In the genomic region with DNA sequence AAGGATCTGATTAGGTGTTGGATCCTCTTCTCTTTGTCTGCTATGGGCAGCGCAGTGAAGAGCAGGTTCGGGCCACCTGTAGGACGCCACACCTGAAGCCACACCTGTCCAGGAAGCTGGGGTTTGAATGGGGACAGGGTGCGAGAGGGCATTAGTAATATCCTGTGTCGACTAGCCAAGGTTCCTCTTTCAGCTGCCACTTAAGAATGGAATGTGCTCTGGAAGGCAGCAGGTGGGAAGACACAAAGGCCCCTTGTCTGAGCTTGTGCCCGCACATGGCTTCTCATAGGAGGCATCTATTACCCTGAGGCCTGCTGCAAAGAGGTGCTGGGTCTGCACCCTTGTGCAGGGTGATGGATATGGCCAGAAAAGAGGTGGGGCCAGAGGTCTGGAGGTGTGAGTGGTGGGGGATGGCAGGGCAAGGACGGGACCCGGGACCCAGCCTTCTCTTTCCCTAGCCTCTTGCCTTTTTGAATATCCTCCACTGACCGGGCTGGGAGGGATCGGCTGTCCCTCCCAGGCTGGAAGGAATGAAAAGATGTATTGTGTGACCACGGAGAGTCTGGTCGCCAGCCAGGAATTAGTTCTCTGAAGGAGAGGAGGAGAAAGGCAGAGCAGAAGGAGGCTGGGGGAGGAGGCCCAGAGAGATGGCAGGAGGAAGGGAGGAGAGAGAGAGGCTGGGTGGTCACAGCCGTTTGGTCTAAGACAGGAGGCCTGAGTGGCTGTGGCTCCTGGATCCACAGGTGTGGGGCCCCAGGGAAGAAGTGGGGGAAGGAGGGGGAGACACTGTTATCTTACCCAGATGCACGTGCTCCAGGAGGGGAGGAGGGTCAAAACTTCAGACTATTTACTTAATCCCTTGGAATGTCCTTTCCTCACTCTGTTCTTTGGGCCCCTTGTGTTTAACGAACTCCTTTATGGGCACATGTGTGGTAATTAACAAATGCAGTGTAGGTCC, we compare ENCODE assay signal across 16 cellular contexts.
DNase-seq lines count a peak whose midpoint lies in the region; ATAC-seq and TF ChIP-seq lines count a peak whose summit lies in the region.
"Had no signal": no experiment of that assay in that cellular context is flagged by ENCODE, and none has a peak within 500 bp of the region (broad histone marks: within the 10 kb centered on the region; RNA-seq: fewer than 3 reads in every experiment).

No MANE protein-coding gene starts in this region.

- no peaks in the 10 kb centered on the region for H3K9me3 ChIP-seq in PC-3 (ENCODE audit: low read length)
- no peaks in the 10 kb centered on the region for H3K9me3 ChIP-seq in CD8-positive, alpha-beta T cell (ENCODE audit: low read length)
- H3K9me3 ChIP-seq: gastrocnemius medialis had no signal

- H3K27me3 ChIP-seq in PC-3 (ENCODE audit: low read length): peaks cover 73% of the 10 kb centered on the region
- H3K27me3 ChIP-seq in foreskin keratinocyte: no peaks in the 10 kb centered on the region
- H3K27me3 ChIP-seq in CD8-positive, alpha-beta T cell (ENCODE audit: insufficient read depth, low read length): no peaks in the 10 kb centered on the region
- H3K27me3 ChIP-seq: gastrocnemius medialis had no signal

- H3K9me2 ChIP-seq in PC-3 (replicated peaks; ENCODE audit: low read length): no peaks in the 10 kb centered on the region

- no peaks in the 10 kb centered on the region for H3K9me3 Mint-ChIP-seq in CD8-positive, alpha-beta T cell
- H3K9me3 Mint-ChIP-seq: CD14-positive monocyte, IgD-negative memory B cell had no signal

- DNase-seq in HT-29 (ENCODE audit: low spot score) (peak; percentile 1), PC-3 (peak; percentile 48), foreskin keratinocyte (peak; percentile 92 to 96), putamen (ENCODE audit: low spot score) (peak; percentile 67), NCI-H1436 (lab: John Stamatoyannopoulos, UW) (no peak), SHP77 (lab: John Stamatoyannopoulos, UW) (no peak)
- DNase-seq in CD8-positive, alpha-beta T cell: no peak
- DNase-seq: activated CD8-positive, alpha-beta memory T cell treated with anti-CD3 and anti-CD28 coated beads, Interleukin-2, amount 50 U/mL, for 48 hours; gastrocnemius medialis; H7; left ventricle myocardium superior; stimulated activated CD4-positive, alpha-beta T cell treated with anti-CD3 and anti-CD28 coated beads, Interleukin-4, amount 100 ng/mL, for 4 hours had no signal

- H3K9ac ChIP-seq in PC-3 (ENCODE audit: low read length): no peak overlapping the region
- H3K9ac ChIP-seq: parathyroid adenoma had no signal

- H3K27ac ChIP-seq in PC-3 (ENCODE audit: low read length) (no peak overlapping the region), foreskin keratinocyte (peak overlapping the region; percentile 90)
- no peak overlapping the region for H3K27ac ChIP-seq in CD8-positive, alpha-beta T cell (ENCODE audit: low read depth, low read length)
- H3K27ac ChIP-seq: parathyroid adenoma had no signal

- POLR2A ChIA-PET in PC-3 (lab: Charles Lee; ENCODE audit: unreplicated experiment): no interaction called here
- POLR2A ChIA-PET in CD8-positive, alpha-beta T cell (lab: Charles Lee): no interaction called here

- no peak overlapping the region for H2AFZ ChIP-seq in PC-3 (ENCODE audit: low read length)
- H2AFZ ChIP-seq: parathyroid adenoma had no signal

- intact Hi-C loops in PC-3 (cut with micrococcal nuclease): no loop called here
- intact Hi-C loops in CD8-positive, alpha-beta T cell (cut with DNase I, micrococcal nuclease): no loop called here

- H3K4me1 ChIP-seq in PC-3 (ENCODE audit: insufficient read depth, low read length) (no peaks in the 10 kb centered on the region), foreskin keratinocyte (peaks cover 33% of the 10 kb centered on the region)
- H3K4me1 ChIP-seq in CD8-positive, alpha-beta T cell (ENCODE audit: insufficient read depth, low read length): no peaks in the 10 kb centered on the region
- H3K4me1 ChIP-seq: parathyroid adenoma had no signal

- no peak overlapping the region for H3K27ac Mint-ChIP-seq in CD8-positive, alpha-beta T cell
- H3K27ac Mint-ChIP-seq: CD14-positive monocyte had no signal

- no peak overlapping the region for H3K4me3 ChIP-seq in PC-3 (ENCODE audit: low read length)
- H3K4me3 ChIP-seq in CD8-positive, alpha-beta T cell (ENCODE audit: low read depth, low read length): no peak overlapping the region
- H3K4me3 ChIP-seq: gastrocnemius medialis had no signal

- ATAC-seq in PC-3: peak; percentile 36
- ATAC-seq in foreskin keratinocyte: peak; percentile 81
- ATAC-seq in HG02642 (IDR thresholded peaks at IDR 0.05; ENCODE audit: poor library complexity, unreplicated experiment): no peak
- ATAC-seq in CD8-positive, alpha-beta T cell: no peak
- ATAC-seq: gastrocnemius medialis, left ventricle myocardium superior had no signal

- no peaks in the 10 kb centered on the region for H3K36me3 Mint-ChIP-seq in CD8-positive, alpha-beta T cell
- H3K36me3 Mint-ChIP-seq: CD14-positive monocyte, IgD-negative memory B cell had no signal

- H4K20me1 ChIP-seq in PC-3 (ENCODE audit: low read length): no peaks in the 10 kb centered on the region

- H3K79me2 ChIP-seq in PC-3 (ENCODE audit: low read length): no peaks in the 10 kb centered on the region
- H3K79me2 ChIP-seq: parathyroid adenoma had no signal

- no peaks in the 10 kb centered on the region for H3K36me3 ChIP-seq in PC-3 (ENCODE audit: low read depth, low read length)
- no peaks in the 10 kb centered on the region for H3K36me3 ChIP-seq in CD8-positive, alpha-beta T cell (ENCODE audit: insufficient read depth, low read length)
- H3K36me3 ChIP-seq: gastrocnemius medialis had no signal

- H3K27me3 Mint-ChIP-seq in CD8-positive, alpha-beta T cell (ENCODE audit: low read depth): peaks cover 20% of the 10 kb centered on the region

- H3K4me2 ChIP-seq in PC-3 (ENCODE audit: low read length): peak overlapping the region; percentile 10; the same call in 1 of the 2 replicates

- TF ChIP-seq CTCF in PC-3 (conservative IDR thresholded peaks at IDR 0.05; ENCODE audit: low read depth, low read length): no peak
- no peak for TF ChIP-seq CTCF in foreskin keratinocyte (conservative IDR thresholded peaks at IDR 0.05)
- no peak for TF ChIP-seq CTCF in CD8-positive, alpha-beta T cell (IDR thresholded peaks at IDR 0.05)

- no peaks in the 10 kb centered on the region for H3F3A ChIP-seq in PC-3 (ENCODE audit: low read length, unreplicated experiment)

- no peak overlapping the region for H3K4me3 Mint-ChIP-seq in CD8-positive, alpha-beta T cell
- H3K4me3 Mint-ChIP-seq: CD14-positive monocyte had no signal

- BruUV-seq in PC-3 (replicated peaks; lab: Mats Ljungman, UMichigan): no TSS peak

- CTCF ChIA-PET in PC-3 (lab: Charles Lee): no interaction called here
- CTCF ChIA-PET in CD8-positive, alpha-beta T cell (lab: Charles Lee): no interaction called here

- no peaks in the 10 kb centered on the region for H3K4me1 Mint-ChIP-seq in CD8-positive, alpha-beta T cell (ENCODE audit: low read depth)
- H3K4me1 Mint-ChIP-seq: CD14-positive monocyte had no signal

Comparison
In these comparisons a context has a peak if more than half of its experiments do, and no peak if none do; other contexts are left out.
1. DNase-seq: peak in HT-29 (single experiment), PC-3 (single experiment), foreskin keratinocyte (2 of 2) and putamen (single experiment); none in NCI-H1436 (single experiment), CD8-positive, alpha-beta T cell (0 of 7) and SHP77 (0 of 2).
2. ATAC-seq: peak in PC-3 (single experiment) and foreskin keratinocyte (single experiment); none in HG02642 (single experiment) and CD8-positive, alpha-beta T cell (single experiment).